28 cellular contexts compared by ENCODE assay signal in genomic region chr20:11324990-11325389, GRCh38.
"Had no signal": no experiment of that assay in that cellular context is flagged by ENCODE, and none has a peak within 500 bp of the region (broad histone marks: within the 10 kb centered on the region; RNA-seq: fewer than 3 reads in every experiment).

No MANE protein-coding gene starts in this region.

- H3K36me3 ChIP-seq: gastrocnemius medialis, left ventricle myocardium inferior, lower lobe of right lung, pancreas, right atrium auricular region, suprapubic skin, transverse colon, upper lobe of right lung, uterus had no signal

- H3K27me3 ChIP-seq: gastrocnemius medialis, pancreas, right atrium auricular region, suprapubic skin, transverse colon, upper lobe of right lung, uterus had no signal

- H3K9me3 ChIP-seq: gastrocnemius medialis, pancreas, right atrium auricular region, suprapubic skin, upper lobe of right lung, uterus had no signal

- H3K4me2 ChIP-seq: smooth muscle cell had no signal

- DNase-seq: dermis blood vessel endothelial cell; effector memory CD4-positive, alpha-beta T cell; gastrocnemius medialis; head of caudate nucleus; kidney; left colon; left ventricle myocardium inferior; lower lobe of right lung; natural killer cell; occipital lobe; pancreas; stimulated activated CD4-positive, alpha-beta T cell treated with anti-CD3 and anti-CD28 coated beads, Interleukin-12 subunit alpha, Interleukin-12 subunit beta, amount 100 ng/mL, for 4 hours; stimulated activated CD4-positive, alpha-beta T cell treated with anti-CD3 and anti-CD28 coated beads, Interleukin-1b, Interleukin-23, amount 100 ng/mL, for 48 hours; stimulated activated CD4-positive, alpha-beta T cell treated with anti-CD3 and anti-CD28 coated beads, Interleukin-4, amount 100 ng/mL, for 1 hour; stimulated activated CD8-positive, alpha-beta memory T cell treated with anti-CD3 and anti-CD28 coated beads, Interleukin-4, amount 100 ng/mL, for 48 hours; stimulated activated naive CD4-positive, alpha-beta T cell; stimulated activated naive CD8-positive, alpha-beta T cell treated with anti-CD3 and anti-CD28 coated beads, Interleukin-15, amount 100 ng/mL, for 72 hours; transverse colon; upper lobe of right lung; uterus had no signal

- H3K4me1 Mint-ChIP-seq: memory B cell; natural killer cell; stimulated activated naive CD8-positive, alpha-beta T cell treated with anti-CD3 and anti-CD28 coated beads, Interleukin-15, amount 100 ng/mL, for 72 hours had no signal

- H3K4me3 ChIP-seq: coronary artery, gastrocnemius medialis, left ventricle myocardium inferior, lower lobe of right lung, pancreas, right atrium auricular region, smooth muscle cell, suprapubic skin, transverse colon, upper lobe of right lung, uterus had no signal

- ATAC-seq: gastrocnemius medialis; left colon; lower lobe of right lung; natural killer cell; pancreas; sciatic nerve; stimulated activated naive CD8-positive, alpha-beta T cell treated with anti-CD3 and anti-CD28 coated beads, Interleukin-15, amount 100 ng/mL, for 72 hours; upper lobe of right lung had no signal

- H3K27ac Mint-ChIP-seq: memory B cell; natural killer cell; progenitor cell of endocrine pancreas; stimulated activated naive CD8-positive, alpha-beta T cell treated with anti-CD3 and anti-CD28 coated beads, Interleukin-15, amount 100 ng/mL, for 72 hours had no signal

- H3K36me3 Mint-ChIP-seq: natural killer cell had no signal

- H3K4me3 Mint-ChIP-seq: memory B cell; natural killer cell; stimulated activated naive CD8-positive, alpha-beta T cell treated with anti-CD3 and anti-CD28 coated beads, Interleukin-15, amount 100 ng/mL, for 72 hours had no signal

- FAIRE-seq: endothelial cell of umbilical vein, pancreas had no signal

- H3K4me1 ChIP-seq: gastrocnemius medialis, left ventricle myocardium inferior, lower lobe of right lung, pancreas, right atrium auricular region, suprapubic skin, transverse colon, upper lobe of right lung, uterus had no signal

- H3K27ac ChIP-seq: coronary artery, gastrocnemius medialis, left ventricle myocardium inferior, lower lobe of right lung, pancreas, right atrium auricular region, suprapubic skin, transverse colon, upper lobe of right lung, uterus had no signal

- H3K27me3 Mint-ChIP-seq: memory B cell; progenitor cell of endocrine pancreas; stimulated activated naive CD8-positive, alpha-beta T cell treated with anti-CD3 and anti-CD28 coated beads, Interleukin-15, amount 100 ng/mL, for 72 hours had no signal
